19 cellular contexts compared by ENCODE assay signal in genomic region chr11:77075425-77075905, GRCh38. TPM values are rescaled to one million over a fixed set of nuclear protein-coding genes. Genes with fewer than 3 reads are reported as not detected.
DNase-seq lines count a peak whose midpoint lies in the region; ATAC-seq and TF ChIP-seq lines count a peak whose summit lies in the region.
"Had no signal": no experiment of that assay in that cellular context is flagged by ENCODE, and none has a peak within 500 bp of the region (broad histone marks: within the 10 kb centered on the region; RNA-seq: fewer than 3 reads in every experiment).

No MANE protein-coding gene starts in this region.

- H3K4me1 ChIP-seq in left ventricle myocardium inferior (peaks cover 32% of the 10 kb centered on the region), duodenal mucosa (ENCODE audit: control insufficient read depth in 1 of 2, insufficient read depth in 2 of 2, low read length in 2 of 2) (peaks cover 47 to 60% of the 10 kb centered on the region in 2 donors), muscle layer of duodenum (ENCODE audit: control insufficient read depth in 1 of 2, insufficient read depth in 2 of 2, low read length in 2 of 2) (peaks cover 30 to 34% of the 10 kb centered on the region in 2 donors)
- H3K4me1 ChIP-seq: psoas muscle had no signal

- DNase-seq in left cardiac atrium, result peak; percentile 13
- no peak for DNase-seq in left ventricle myocardium inferior
- DNase-seq in NCI-H2227 treated with DMSO at 0.1 percent for 48 hours (lab: John Stamatoyannopoulos, UW), result no peak
- DNase-seq in NCI-H2171 (lab: John Stamatoyannopoulos, UW), result no peak
- DNase-seq in ACHN, result no peak
- DNase-seq: activated naive CD8-positive, alpha-beta T cell treated with anti-CD3 and anti-CD28 coated beads, Interleukin-2, amount 50 U/mL, for 24 hours; activated T-cell treated with anti-CD3 and anti-CD28 coated beads, Interleukin-2, amount 50 U/mL, for 48 hours; NCI-H1436 treated with DMSO at 0.1 percent for 48 hours; stimulated activated CD4-positive, alpha-beta T cell treated with anti-CD3 and anti-CD28 coated beads, Interleukin-15, amount 100 ng/mL, for 24 hours; T-helper 9 cell had no signal

- H3K9me3 ChIP-seq in left ventricle myocardium inferior (replicated peaks), result peaks cover 13% of the 10 kb centered on the region
- no peaks in the 10 kb centered on the region for H3K9me3 ChIP-seq in duodenal mucosa (ENCODE audit: control insufficient read depth in 1 of 2, low read length in 2 of 2)
- no peaks in the 10 kb centered on the region for H3K9me3 ChIP-seq in muscle layer of duodenum (ENCODE audit: control insufficient read depth in 1 of 2, low read length in 2 of 2)

- H3K4me3 ChIP-seq in left ventricle myocardium inferior, result no peak overlapping the region
- H3K4me3 ChIP-seq in duodenal mucosa (ENCODE audit: low read depth in 1 of 2, low read length in 2 of 2), result peak overlapping the region in 1 of 2 donors; percentile 37
- H3K4me3 ChIP-seq in muscle layer of duodenum (ENCODE audit: low read depth in 1 of 2, low read length in 2 of 2), result no peak overlapping the region
- H3K4me3 ChIP-seq: psoas muscle had no signal

- no peaks in the 10 kb centered on the region for H3K27me3 ChIP-seq in left ventricle myocardium inferior (ENCODE audit: low read depth)
- no peaks in the 10 kb centered on the region for H3K27me3 ChIP-seq in duodenal mucosa (ENCODE audit: control insufficient read depth in 1 of 2, insufficient read depth in 2 of 2, low read length in 2 of 2)
- H3K27me3 ChIP-seq in muscle layer of duodenum (ENCODE audit: low read depth, low read length), result no peaks in the 10 kb centered on the region

- intact Hi-C loops in left cardiac atrium (cut with DNase I), result no loop called here
- intact Hi-C loops in left ventricle myocardium inferior (cut with micrococcal nuclease), result no loop called here

- no peak overlapping the region for H3K27ac ChIP-seq in left ventricle myocardium inferior (replicated peaks)
- peak overlapping the region; percentile 89 for H3K27ac ChIP-seq in duodenal mucosa (ENCODE audit: low read depth, low read length)
- peak overlapping the region; percentile 90 for H3K27ac ChIP-seq in muscle layer of duodenum (ENCODE audit: low read length)
- H3K27ac ChIP-seq: HL-60, psoas muscle had no signal

- peak overlapping the region; percentile 59 to 75 for H3K9ac ChIP-seq in duodenal mucosa (ENCODE audit: low read depth in 1 of 2, low read length in 2 of 2)

- TF ChIP-seq CTCF in left ventricle myocardium inferior (IDR thresholded peaks at IDR 0.05; ENCODE audit: borderline replicate concordance), result no peak

- H3K36me3 ChIP-seq in left ventricle myocardium inferior (no peaks in the 10 kb centered on the region), duodenal mucosa (ENCODE audit: control insufficient read depth in 1 of 2, insufficient read depth in 2 of 2, low read length in 2 of 2) (peaks cover 2 to 4% of the 10 kb centered on the region in 2 donors), muscle layer of duodenum (ENCODE audit: control insufficient read depth in 1 of 2, insufficient read depth in 2 of 2, low read length in 2 of 2) (no peaks in the 10 kb centered on the region)

- in situ Hi-C loops in ACHN (cut with HindIII; ENCODE audit: low pct_ligation_motif_present, low pct_unique_long_range_greater_than_20kb, low sequenced_read_pairs), result no loop called here

- ATAC-seq in left cardiac atrium (no peak), HG03097 (IDR thresholded peaks at IDR 0.05; ENCODE audit: low FRiP score, unreplicated experiment) (no peak)
- ATAC-seq: activated naive CD8-positive, alpha-beta T cell treated with anti-CD3 and anti-CD28 coated beads, Interleukin-2, amount 50 U/mL, for 24 hours; psoas muscle; Right ventricle myocardium inferior had no signal

RNA-seq across cellular contexts. Expression of gene CAPN5, which starts 8.7 kb away (rescaled TPM):
- total RNA-seq in left cardiac atrium, result 1 to 10 TPM; 5.6 to 5.9 TPM
- 2.3 TPM for total RNA-seq in left ventricle myocardium inferior

RNA-seq across cellular contexts. Expression of gene OMP, which starts 27.2 kb away (rescaled TPM):
- total RNA-seq in left cardiac atrium (under 1 TPM in 1 of 2 donors, not detected in 1; 0.97 TPM), left ventricle myocardium inferior (not detected)
- total RNA-seq: cardiac septum, kidney epithelial cell, myocyte, psoas muscle, Right ventricle myocardium inferior had no signal

RNA-seq across cellular contexts. Expression of gene B3GNT6, which starts 41.3 kb away (rescaled TPM):
- total RNA-seq in left cardiac atrium (not detected), left ventricle myocardium inferior (not detected)
- total RNA-seq: cardiac septum, kidney epithelial cell, myocyte, Right ventricle myocardium inferior had no signal

RNA-seq across cellular contexts. Expression of gene MYO7A, which starts 52.6 kb away (rescaled TPM):
- total RNA-seq in left cardiac atrium, result 10 to 100 TPM in 1 of 2 donors, 1 to 10 TPM in 1; 7.5 to 11.1 TPM
- total RNA-seq in left ventricle myocardium inferior, result 3.2 TPM
